ENCODE assay signal across 9 cellular contexts in the genomic region with DNA sequence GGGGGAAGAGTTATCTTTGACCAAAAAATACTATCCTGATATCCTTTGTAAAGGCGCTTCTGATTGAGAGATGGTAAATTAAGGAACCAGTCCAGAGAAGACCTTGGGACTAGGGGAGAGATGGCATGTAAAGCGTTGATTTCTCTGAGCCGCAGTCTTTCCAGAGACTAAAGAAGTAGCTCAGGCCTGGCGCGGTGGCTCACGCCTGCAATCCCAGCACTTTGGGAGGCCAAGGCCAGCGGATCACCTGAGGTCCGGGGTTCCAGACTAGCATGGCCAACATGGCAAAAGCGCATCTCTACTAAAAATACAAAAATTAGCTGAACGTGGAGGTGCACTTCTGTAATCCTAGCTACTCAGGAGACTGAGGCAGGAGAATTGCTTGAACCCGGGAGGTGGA. TPM values are rescaled to one million over a fixed set of nuclear protein-coding genes. Genes with fewer than 3 reads are reported as not detected.
DNase-seq lines count a peak whose midpoint lies in the region; ATAC-seq, FAIRE-seq and TF ChIP-seq lines count a peak whose summit lies in the region.
"Had no signal": no experiment of that assay in that cellular context is flagged by ENCODE, and none has a peak within 500 bp of the region (broad histone marks: within the 10 kb centered on the region; RNA-seq: fewer than 3 reads in every experiment).

No MANE protein-coding gene starts in this region.

- no peak overlapping the region for H3K18ac ChIP-seq in H1 (ENCODE audit: extremely low read depth, low read length)

- H3K4me3 ChIP-seq in NT2/D1 (ENCODE audit: insufficient read length, low read depth): peak overlapping the region; percentile 94
- H3K4me3 ChIP-seq in H1 (ENCODE audit: extremely low read depth in 1 of 4, insufficient read depth in 2 of 4, low read depth in 3 of 4, low read length in 4 of 4): peak overlapping the region; percentile 91 to 95 (median 93)
- peak overlapping the region; percentile 96 for H3K4me3 ChIP-seq in neuron (ENCODE audit: low read length)

- no peak overlapping the region for H2AK5ac ChIP-seq in H1 (ENCODE audit: low read depth, low read length)

- peaks cover 14% of the 10 kb centered on the region for H3K79me1 ChIP-seq in H1 (ENCODE audit: low read depth, low read length)

- no peak for FAIRE-seq in H1 (lab: Jason Lieb, UNC)

- POLR2A ChIA-PET in CD4-positive, alpha-beta T cell (lab: Charles Lee): interaction anchor here (1.2 to 3.0 kb wide), 3 partner anchors 15 to 88 kb away, joined by 3 to 26 read pairs (median 3); a partner anchor contains a TSS
- POLR2A ChIA-PET in H1 (lab: Charles Lee; ENCODE audit: partially characterized antibody): interaction anchor here (0.6 to 11.7 kb wide), 12 partner anchors 9 to 1049 kb away, joined by 3 to 100 read pairs (median 4); a partner anchor contains a TSS

- ATAC-seq in CD4-positive, alpha-beta T cell (ENCODE audit: poor library complexity): no peak
- no peak for ATAC-seq in GM18505 (IDR thresholded peaks at IDR 0.05; ENCODE audit: unreplicated experiment)

- H3K9ac ChIP-seq in NT2/D1 (ENCODE audit: insufficient read length, low read depth) (peak overlapping the region; percentile 98), H1 (replicated peaks in 1 of 4; ENCODE audit: extremely low read depth in 1 of 4, low read depth in 3 of 4, low read length in 3 of 4) (peak overlapping the region in 3 of 4 experiments; percentile 78 to 96 (median 93); a peak in 5 of 7 replicates)

- no peak overlapping the region for H3K4ac ChIP-seq in H1 (replicated peaks; ENCODE audit: insufficient read length, low read depth, low read length)

- H3K27ac Mint-ChIP-seq in CD4-positive, alpha-beta T cell: peak overlapping the region; percentile 67

- peak overlapping the region; percentile 91 for H3K4me3 Mint-ChIP-seq in CD4-positive, alpha-beta T cell

- TF ChIP-seq CTCF in CD4-positive, alpha-beta T cell (IDR thresholded peaks at IDR 0.05): no peak
- no peak for TF ChIP-seq CTCF in H1 (IDR thresholded peaks at IDR 0.05; ENCODE audit: control extremely low read depth in 1 of 3, insufficient read depth in 1 of 3, low read depth in 1 of 3, low read length in 3 of 3)

- H3K9me3 ChIP-seq in CD4-positive, alpha-beta T cell (ENCODE audit: control insufficient read depth, low read length): no peaks in the 10 kb centered on the region
- H3K9me3 ChIP-seq in NT2/D1 (ENCODE audit: insufficient read depth, low read length) (no peaks in the 10 kb centered on the region), H1 (ENCODE audit: insufficient read depth in 2 of 2, low read depth in 1 of 2, low read length in 1 of 2) (no peaks in the 10 kb centered on the region), neuron (ENCODE audit: low read length) (no peaks in the 10 kb centered on the region)

- no peak for DNase-seq in CD4-positive, alpha-beta T cell
- DNase-seq in NT2/D1 (ENCODE audit: low read depth, low spot score): no peak
- no peak for DNase-seq in H1 (ENCODE audit: low read depth in 1 of 2, low spot score in 2 of 2)
- no peak for DNase-seq in foreskin melanocyte
- no peak for DNase-seq in NCI-H146 treated with DMSO at 0.1 percent for 48 hours (lab: John Stamatoyannopoulos, UW; ENCODE audit: unreplicated experiment)
- DNase-seq in Kasumi-1 (lab: John Stamatoyannopoulos, UW): no peak

- H3K36me3 Mint-ChIP-seq in CD4-positive, alpha-beta T cell (ENCODE audit: low read depth): peaks cover 23% of the 10 kb centered on the region

- H4K8ac ChIP-seq in H1 (ENCODE audit: extremely low read depth, insufficient read depth, low read length): 0 out of 2 replicates have a peak overlapping the region, but pooled peaks have one; percentile 11

- H3K4me1 ChIP-seq in NT2/D1 (ENCODE audit: insufficient read depth, insufficient read length) (peaks cover 8% of the 10 kb centered on the region), H1 (replicated peaks in 1 of 4; ENCODE audit: control insufficient read depth in 3 of 4, insufficient read depth in 4 of 4, low read length in 3 of 4) (peaks cover 6 to 25% (median 14%) of the 10 kb centered on the region in 4 experiments), neuron (ENCODE audit: insufficient read depth, low read length) (peaks cover 36% of the 10 kb centered on the region)

- H4K5ac ChIP-seq in H1 (ENCODE audit: insufficient read length, low read depth, low read length): no peak overlapping the region

- H2BK120ac ChIP-seq in H1 (replicated peaks; ENCODE audit: low read depth, low read length): no peak overlapping the region

- H2BK5ac ChIP-seq in H1 (ENCODE audit: low read depth, low read length): no peak overlapping the region; the same call in 1 of the 2 replicates

- H3K27ac ChIP-seq in CD4-positive, alpha-beta T cell (ENCODE audit: low read depth, low read length): no peak overlapping the region
- no peak overlapping the region for H3K27ac ChIP-seq in H1 (ENCODE audit: low read depth, low read length)

- intact Hi-C loops in CD4-positive, alpha-beta T cell (cut with DNase I, micrococcal nuclease): loop anchor here in 1 of 2 experiments (5.0 to 10.0 kb wide), 2 partner anchors 181 to 623 kb away; a partner anchor contains a TSS

- H3K23me2 ChIP-seq in H1 (ENCODE audit: low read depth, low read length): peaks cover 13% of the 10 kb centered on the region

- H4K20me1 ChIP-seq in H1 (replicated peaks in 1 of 2; ENCODE audit: control insufficient read depth in 1 of 2, insufficient read depth in 2 of 2, low read length in 2 of 2): peaks cover 17 to 27% of the 10 kb centered on the region in 2 experiments

- no peak overlapping the region for H3K14ac ChIP-seq in H1 (ENCODE audit: insufficient read length)

- H3K27me3 ChIP-seq in CD4-positive, alpha-beta T cell (ENCODE audit: control insufficient read depth, insufficient read depth, low read length): no peaks in the 10 kb centered on the region
- H3K27me3 ChIP-seq in NT2/D1 (ENCODE audit: insufficient read depth, insufficient read length): no peaks in the 10 kb centered on the region
- H3K27me3 ChIP-seq in H1 (replicated peaks in 1 of 4; ENCODE audit: control insufficient read depth in 3 of 4, extremely low read depth in 1 of 4, insufficient read depth in 3 of 4, low read length in 3 of 4): no peaks in the 10 kb centered on the region
- no peaks in the 10 kb centered on the region for H3K27me3 ChIP-seq in neuron (ENCODE audit: insufficient read depth, low read length)

- no peak overlapping the region for H2BK15ac ChIP-seq in H1 (ENCODE audit: low read length)

- no peak overlapping the region for H4K91ac ChIP-seq in H1 (replicated peaks; ENCODE audit: insufficient read length, low read length)

- TF ChIP-seq RAD21 in H1 (IDR thresholded peaks at IDR 0.05 in 1 of 2, conservative IDR thresholded peaks at IDR 0.05 in 1 of 2; ENCODE audit: low read depth in 2 of 2, low read length in 2 of 2): no peak

- no peaks in the 10 kb centered on the region for H3K9me3 Mint-ChIP-seq in CD4-positive, alpha-beta T cell

- WGBS in H1 (ENCODE audit: extremely low coverage in 1 of 2, insufficient coverage in 1 of 2, insufficient read length in 1 of 2, insufficient replicate concordance in 2 of 2, low coverage in 1 of 2, low lambda C conversion rate in 2 of 2, missing lambda C conversion rate in 1 of 2), 2 experiments: 96% methylated on average over 11 of the region's 11 CpGs; no CpG with 5 or more reads in 1 of the 2 experiments

- H3K36me3 ChIP-seq in NT2/D1 (ENCODE audit: insufficient read depth, insufficient read length, low read length) (peaks cover 64% of the 10 kb centered on the region), H1 (ENCODE audit: control insufficient read depth in 2 of 4, insufficient read depth in 4 of 4, low read length in 3 of 4) (peaks cover 0 to 4% (median 0%) of the 10 kb centered on the region in 4 experiments; a peak in 2 of 8 replicates), neuron (ENCODE audit: insufficient read depth, low read length) (peaks cover 12% of the 10 kb centered on the region)

- H3K56ac ChIP-seq in H1 (replicated peaks; ENCODE audit: insufficient read length, low read depth, low read length): no peak overlapping the region

- H2BK20ac ChIP-seq in H1 (ENCODE audit: low read length): no peak overlapping the region

- TF ChIP-seq POLR2A in H1 (IDR thresholded peaks at IDR 0.05; ENCODE audit: control extremely low read depth in 1 of 2, low read depth in 2 of 2, low read length in 2 of 2) (no peak), GM18505 (IDR thresholded peaks at IDR 0.05; ENCODE audit: borderline replicate concordance, extremely low read depth, insufficient read depth, insufficient read length) (no peak)

- no peak overlapping the region for H2BK12ac ChIP-seq in H1 (ENCODE audit: low read depth, low read length)

- no peak for TF ChIP-seq EP300 in H1 (IDR thresholded peaks at IDR 0.05; ENCODE audit: borderline replicate concordance in 1 of 2, low read depth in 2 of 2, low read length in 2 of 2)

- H3K79me2 ChIP-seq in H1 (ENCODE audit: control insufficient read depth in 1 of 2, insufficient read depth in 2 of 2, low read length in 2 of 2): peaks cover 18 to 80% of the 10 kb centered on the region in 2 experiments

- CTCF ChIA-PET in CD4-positive, alpha-beta T cell (lab: Charles Lee): interaction anchor here (0.8 kb wide), 2 partner anchors 31 to 42 kb away, joined by 3 read pairs; a partner anchor contains a TSS
- CTCF ChIA-PET in H1 (lab: Charles Lee; ENCODE audit: partially characterized antibody): interaction anchor here (1.6 to 10.2 kb wide), 5 partner anchors 10 to 94 kb away, joined by 4 to 123 read pairs (median 7); a partner anchor contains a TSS

- H3K27me3 Mint-ChIP-seq in CD4-positive, alpha-beta T cell: no peaks in the 10 kb centered on the region

- H2AFZ ChIP-seq in H1 (ENCODE audit: low read length) (no peak overlapping the region), neuron (ENCODE audit: low read depth, low read length) (no peak overlapping the region)

- peaks cover 42% of the 10 kb centered on the region for H3K4me1 Mint-ChIP-seq in CD4-positive, alpha-beta T cell (ENCODE audit: low read depth)

- no peak overlapping the region for H3K23ac ChIP-seq in H1 (ENCODE audit: insufficient read length)

- peak overlapping the region; percentile 75 to 86 for H3K4me2 ChIP-seq in H1 (ENCODE audit: insufficient read depth in 1 of 2, low read depth in 2 of 2, low read length in 2 of 2)

RNA-seq across cellular contexts. Expression of a gene that starts 0.6 kb away (rescaled TPM):
- total RNA-seq in CD4-positive, alpha-beta T cell: 10 to 100 TPM; 77.5 to 84.1 TPM
- total RNA-seq in H1 (2021; fragmentation: NEBNext Ultra II Directional; extraction: Animal tissue kit (Norgen Biotek cat#: 25700)): 42.2 and 42.4 TPM in 2 replicates
- 53.4 and 82.7 TPM in 2 replicates for polyA plus RNA-seq in H1 (2011; rRNA removed)
- polyA plus RNA-seq in H1 (2011; cell fraction: cytosol; rRNA removed): 82.3 TPM
- 415 TPM for polyA plus RNA-seq in H1 (2011; cell fraction: nucleus; rRNA removed)
- polyA plus RNA-seq in H1 (2012, experiment 1 of 2): 38.1 to 58.6 TPM (median 58.5 TPM) in 4 replicates
- polyA plus RNA-seq in H1 (2012, experiment 2 of 2): 39.5 TPM
- polyA plus RNA-seq in H1 (2013, experiment 1 of 2): 41.5 TPM
- 34.8 TPM for polyA plus RNA-seq in H1 (2013, experiment 2 of 2)
- 22.9 and 26.2 TPM in 2 replicates for polyA minus RNA-seq in H1 (2011; rRNA and poly(A)+ RNA removed)
- 18.9 TPM for polyA minus RNA-seq in H1 (2011; cell fraction: cytosol; rRNA and poly(A)+ RNA removed)
- 50.5 TPM for polyA minus RNA-seq in H1 (2011; cell fraction: nucleus; rRNA and poly(A)+ RNA removed)

RNA-seq across cellular contexts. Expression of a gene that starts 1.4 kb away (rescaled TPM):
- total RNA-seq in CD4-positive, alpha-beta T cell: 10 to 100 TPM; 24.0 to 25.7 TPM
- 219 and 229 TPM in 2 replicates for total RNA-seq in H1 (2021; fragmentation: NEBNext Ultra II Directional; extraction: Animal tissue kit (Norgen Biotek cat#: 25700))
- 377 and 382 TPM in 2 replicates for polyA plus RNA-seq in H1 (2011; rRNA removed)
- polyA plus RNA-seq in H1 (2011; cell fraction: cytosol; rRNA removed): 322 TPM
- polyA plus RNA-seq in H1 (2011; cell fraction: nucleus; rRNA removed): 256 TPM
- polyA plus RNA-seq in H1 (2012, experiment 1 of 2): 285 to 353 TPM (median 329 TPM) in 4 replicates
- polyA plus RNA-seq in H1 (2012, experiment 2 of 2): 190 TPM
- 335 TPM for polyA plus RNA-seq in H1 (2013, experiment 1 of 2)
- polyA plus RNA-seq in H1 (2013, experiment 2 of 2): 317 TPM
- polyA minus RNA-seq in H1 (2011; rRNA and poly(A)+ RNA removed): 306 and 380 TPM in 2 replicates
- polyA minus RNA-seq in H1 (2011; cell fraction: cytosol; rRNA and poly(A)+ RNA removed): 201 TPM
- polyA minus RNA-seq in H1 (2011; cell fraction: nucleus; rRNA and poly(A)+ RNA removed): 150 TPM

RNA-seq across cellular contexts. Expression of a gene that starts 6.0 kb away (rescaled TPM):
- 10 to 100 TPM; 31.2 to 32.1 TPM for total RNA-seq in CD4-positive, alpha-beta T cell
- 54.8 and 56.4 TPM in 2 replicates for total RNA-seq in H1 (2021; fragmentation: NEBNext Ultra II Directional; extraction: Animal tissue kit (Norgen Biotek cat#: 25700))
- 50.8 and 61.7 TPM in 2 replicates for polyA plus RNA-seq in H1 (2011; rRNA removed)
- polyA plus RNA-seq in H1 (2011; cell fraction: cytosol; rRNA removed): 65.6 TPM
- polyA plus RNA-seq in H1 (2011; cell fraction: nucleus; rRNA removed): 43.6 TPM
- 39.6 to 44.1 TPM (median 43.1 TPM) in 4 replicates for polyA plus RNA-seq in H1 (2012, experiment 1 of 2)
- 43.8 TPM for polyA plus RNA-seq in H1 (2012, experiment 2 of 2)
- polyA plus RNA-seq in H1 (2013, experiment 1 of 2): 28.0 TPM
- 28.8 TPM for polyA plus RNA-seq in H1 (2013, experiment 2 of 2)
- 28.1 and 32.3 TPM in 2 replicates for polyA minus RNA-seq in H1 (2011; rRNA and poly(A)+ RNA removed)
- polyA minus RNA-seq in H1 (2011; cell fraction: cytosol; rRNA and poly(A)+ RNA removed): 32.9 TPM
- polyA minus RNA-seq in H1 (2011; cell fraction: nucleus; rRNA and poly(A)+ RNA removed): 19.9 TPM

RNA-seq across cellular contexts. Expression of a gene that starts 24.7 kb away (rescaled TPM):
- total RNA-seq in CD4-positive, alpha-beta T cell: 100 to 1,000 TPM; 134 to 145 TPM
- total RNA-seq in H1 (2021; fragmentation: NEBNext Ultra II Directional; extraction: Animal tissue kit (Norgen Biotek cat#: 25700)): 72.7 and 73.4 TPM in 2 replicates
- polyA plus RNA-seq in H1 (2011; rRNA removed): 58.5 and 84.4 TPM in 2 replicates
- 57.7 TPM for polyA plus RNA-seq in H1 (2011; cell fraction: cytosol; rRNA removed)
- 359 TPM for polyA plus RNA-seq in H1 (2011; cell fraction: nucleus; rRNA removed)
- 59.7 to 78.8 TPM (median 67.7 TPM) in 4 replicates for polyA plus RNA-seq in H1 (2012, experiment 1 of 2)
- 44.4 TPM for polyA plus RNA-seq in H1 (2012, experiment 2 of 2)
- polyA plus RNA-seq in H1 (2013, experiment 1 of 2): 37.5 TPM
- 37.5 TPM for polyA plus RNA-seq in H1 (2013, experiment 2 of 2)
- polyA minus RNA-seq in H1 (2011; rRNA and poly(A)+ RNA removed): 67.8 and 99.2 TPM in 2 replicates
- polyA minus RNA-seq in H1 (2011; cell fraction: cytosol; rRNA and poly(A)+ RNA removed): 60.8 TPM
- 60.0 TPM for polyA minus RNA-seq in H1 (2011; cell fraction: nucleus; rRNA and poly(A)+ RNA removed)

RNA-seq across cellular contexts. Expression of a gene that starts 36.6 kb away (rescaled TPM):
- total RNA-seq in CD4-positive, alpha-beta T cell: 1 to 10 TPM; 2.9 to 4.4 TPM
- total RNA-seq in H1 (2021; fragmentation: NEBNext Ultra II Directional; extraction: Animal tissue kit (Norgen Biotek cat#: 25700)): 4.1 and 4.9 TPM in 2 replicates
- polyA plus RNA-seq in H1 (2011; rRNA removed): 35.2 and 49.3 TPM in 2 replicates
- 17.6 TPM for polyA plus RNA-seq in H1 (2011; cell fraction: cytosol; rRNA removed)
- 14.2 TPM for polyA plus RNA-seq in H1 (2011; cell fraction: nucleus; rRNA removed)
- polyA plus RNA-seq in H1 (2012, experiment 1 of 2): 3.5 to 5.9 TPM (median 4.8 TPM) in 4 replicates
- 11.2 TPM for polyA plus RNA-seq in H1 (2012, experiment 2 of 2)
- polyA plus RNA-seq in H1 (2013, experiment 1 of 2): 10.1 TPM
- polyA plus RNA-seq in H1 (2013, experiment 2 of 2): 11.0 TPM
- polyA minus RNA-seq in H1 (2011; rRNA and poly(A)+ RNA removed): 0.93 and 1.3 TPM in 2 replicates
- 5.9 TPM for polyA minus RNA-seq in H1 (2011; cell fraction: cytosol; rRNA and poly(A)+ RNA removed)
- polyA minus RNA-seq in H1 (2011; cell fraction: nucleus; rRNA and poly(A)+ RNA removed): 2.7 TPM
- total RNA-seq: posterior vena cava had no signal
